In genomic region chr7:36945612-36946400, GRCh38 we compare ENCODE assay signal across 1 cellular context.
TF ChIP-seq lines count a peak whose summit lies in the region.

No MANE protein-coding gene starts in this region.

TF ChIP-seq in SK-N-SH treated with all-trans-retinoic acid at 6 μM for 48 hours, 23 proteins besides CTCF, POLR2A, EP300 and RAD21 (continued from another document):
- TF ChIP-seq CSRNP3 (CRISPR knock-in tag; IDR thresholded peaks at IDR 0.05): no peak
- TF ChIP-seq TSHZ2 (CRISPR knock-in tag; IDR thresholded peaks at IDR 0.05): peak; percentile 25; the same call in 1 of the 2 replicates
- no peak for TF ChIP-seq CSDC2 (CRISPR knock-in tag; IDR thresholded peaks at IDR 0.05)
